ENCODE assay signal across 16 cellular contexts in genomic region chr7:158526531-158526930, GRCh38.
A peak's percentile ranks its signal among the peaks of the same experiment; 100 is the strongest.
DNase-seq lines count a peak whose midpoint lies in the region; ATAC-seq, FAIRE-seq and TF ChIP-seq lines count a peak whose summit lies in the region.
"Had no signal": no experiment of that assay in that cellular context is flagged by ENCODE, and none has a peak within 500 bp of the region (broad histone marks: within the 10 kb centered on the region; RNA-seq: fewer than 3 reads in every experiment).

No MANE protein-coding gene starts in this region.

- intact Hi-C loops in kidney (cut with DNase I) = no loop called here

- TF ChIP-seq CTCF in kidney (IDR thresholded peaks at IDR 0.05; ENCODE audit: borderline replicate concordance, extremely low read depth, insufficient read depth) (no peak), nephron progenitor cell (IDR thresholded peaks at IDR 0.05) (no peak)

- H3K27me3 Mint-ChIP-seq in stimulated activated naive B cell treated with anti-CD40 and anti-IgM and Interleukin-4, amounts not matched to agents 10 μg/mL and 1 μg/mL and 100 μg/mL, for 72 hours = peaks cover 9 to 16% of the 10 kb centered on the region in 2 donors
- H3K27me3 Mint-ChIP-seq in nephron progenitor cell (ENCODE audit: low read depth, poor library complexity) = peaks cover 7% of the 10 kb centered on the region
- H3K27me3 Mint-ChIP-seq: B cell had no signal

- peak; percentile 46 for DNase-seq in G401 (ENCODE audit: low spot score)
- DNase-seq in cerebellar cortex (ENCODE audit: low spot score) = peak; percentile 40
- DNase-seq in kidney = peak; percentile 58
- DNase-seq in stimulated activated naive B cell treated with anti-CD40 and anti-IgM and Interleukin-4, amounts not matched to agents 10 μg/mL and 1 μg/mL and 100 μg/mL, for 72 hours = no peak
- no peak for DNase-seq in erythroblast (lab: John Stamatoyannopoulos, UW)
- no peak for DNase-seq in nephron progenitor cell
- DNase-seq: CD4-positive, alpha-beta T cell; DMS79 treated with DMSO at 0.1 percent for 48 hours; GM23248 had no signal

- no peaks in the 10 kb centered on the region for H3K27me3 ChIP-seq in BLaER1

- no peak for FAIRE-seq in kidney (lab: Jason Lieb, UNC)
- FAIRE-seq: G401.6, GM12891, GM19239 had no signal

- peak overlapping the region; percentile 95 for H3K4me2 ChIP-seq in BLaER1

- H3K4me3 ChIP-seq in BLaER1 (no peak overlapping the region), kidney (ENCODE audit: low read length in 2 of 2) (no peak overlapping the region)
- H3K4me3 ChIP-seq: GM23248, HAP-1 had no signal

- H3K4me1 ChIP-seq in BLaER1 (peaks cover 84% of the 10 kb centered on the region), kidney (ENCODE audit: control insufficient read depth in 1 of 2, insufficient read depth in 1 of 2, low read depth in 1 of 2, low read length in 2 of 2) (no peaks in the 10 kb centered on the region)
- H3K4me1 ChIP-seq: HAP-1 had no signal

- ATAC-seq in stimulated activated naive B cell treated with anti-CD40 and anti-IgM and Interleukin-4, amounts not matched to agents 10 μg/mL and 1 μg/mL and 100 μg/mL, for 72 hours (replicated peaks) = no peak

- H3K9me3 ChIP-seq in BLaER1 (peaks cover 19% of the 10 kb centered on the region), kidney (ENCODE audit: control insufficient read depth in 1 of 2, low read length in 2 of 2) (no peaks in the 10 kb centered on the region)
- H3K9me3 ChIP-seq: HAP-1 had no signal

- H3K36me3 ChIP-seq in BLaER1 (no peaks in the 10 kb centered on the region), kidney (ENCODE audit: control insufficient read depth in 1 of 2, insufficient read depth in 2 of 2, low read length in 2 of 2) (no peaks in the 10 kb centered on the region)
- H3K36me3 ChIP-seq: HAP-1 had no signal

- no peak overlapping the region for H3K27ac Mint-ChIP-seq in stimulated activated naive B cell treated with anti-CD40 and anti-IgM and Interleukin-4, amounts not matched to agents 10 μg/mL and 1 μg/mL and 100 μg/mL, for 72 hours
- H3K27ac Mint-ChIP-seq in nephron progenitor cell = no peak overlapping the region
- H3K27ac Mint-ChIP-seq: B cell; CD4-positive, alpha-beta T cell had no signal

- H3K9ac ChIP-seq in BLaER1 = no peak overlapping the region
- no peak overlapping the region for H3K9ac ChIP-seq in kidney (ENCODE audit: low read length in 2 of 2)
- H3K9ac ChIP-seq: GM23248 had no signal

- in situ Hi-C loops in G401 (cut with HindIII; ENCODE audit: low sequenced_read_pairs) = no loop called here

- no peak overlapping the region for H3K4me3 Mint-ChIP-seq in stimulated activated naive B cell treated with anti-CD40 and anti-IgM and Interleukin-4, amounts not matched to agents 10 μg/mL and 1 μg/mL and 100 μg/mL, for 72 hours
- H3K4me3 Mint-ChIP-seq in nephron progenitor cell = no peak overlapping the region
- H3K4me3 Mint-ChIP-seq: B cell; CD4-positive, alpha-beta T cell had no signal

- peaks cover 0 to 4% of the 10 kb centered on the region in 2 donors for H3K4me1 Mint-ChIP-seq in stimulated activated naive B cell treated with anti-CD40 and anti-IgM and Interleukin-4, amounts not matched to agents 10 μg/mL and 1 μg/mL and 100 μg/mL, for 72 hours
- peaks cover 5% of the 10 kb centered on the region for H3K4me1 Mint-ChIP-seq in nephron progenitor cell
- H3K4me1 Mint-ChIP-seq: B cell had no signal

- no peak for TF ChIP-seq POLR2A in erythroblast (IDR thresholded peaks at IDR 0.05; ENCODE audit: low read length)

- H3K9me3 Mint-ChIP-seq in stimulated activated naive B cell treated with anti-CD40 and anti-IgM and Interleukin-4, amounts not matched to agents 10 μg/mL and 1 μg/mL and 100 μg/mL, for 72 hours = peaks cover 0 to 3% of the 10 kb centered on the region in 2 donors
- H3K9me3 Mint-ChIP-seq in nephron progenitor cell = peaks cover 27% of the 10 kb centered on the region
- H3K9me3 Mint-ChIP-seq: CD4-positive, alpha-beta T cell had no signal

- H3K36me3 Mint-ChIP-seq in stimulated activated naive B cell treated with anti-CD40 and anti-IgM and Interleukin-4, amounts not matched to agents 10 μg/mL and 1 μg/mL and 100 μg/mL, for 72 hours = no peaks in the 10 kb centered on the region
- H3K36me3 Mint-ChIP-seq in nephron progenitor cell (ENCODE audit: low read depth) = peaks cover 3% of the 10 kb centered on the region

- no peaks in the 10 kb centered on the region for H4K20me1 ChIP-seq in BLaER1

- peak overlapping the region; percentile 58; the same call in 1 of the 2 replicates for H3K27ac ChIP-seq in BLaER1
- H3K27ac ChIP-seq in kidney (ENCODE audit: low read depth in 2 of 2, low read length in 2 of 2) = no peak overlapping the region
- H3K27ac ChIP-seq: C4-2B, GM23248 had no signal

Comparison
In these comparisons a context has a peak if more than half of its experiments do, and no peak if none do; other contexts are left out.
1. DNase-seq: peak in G401 (single experiment), cerebellar cortex (single experiment) and kidney (single experiment); none in stimulated activated naive B cell treated with anti-CD40 and anti-IgM and Interleukin-4, amounts not matched to agents 10 μg/mL and 1 μg/mL and 100 μg/mL, for 72 hours (single experiment), erythroblast (0 of 2) and nephron progenitor cell (single experiment).